In the genomic region with DNA sequence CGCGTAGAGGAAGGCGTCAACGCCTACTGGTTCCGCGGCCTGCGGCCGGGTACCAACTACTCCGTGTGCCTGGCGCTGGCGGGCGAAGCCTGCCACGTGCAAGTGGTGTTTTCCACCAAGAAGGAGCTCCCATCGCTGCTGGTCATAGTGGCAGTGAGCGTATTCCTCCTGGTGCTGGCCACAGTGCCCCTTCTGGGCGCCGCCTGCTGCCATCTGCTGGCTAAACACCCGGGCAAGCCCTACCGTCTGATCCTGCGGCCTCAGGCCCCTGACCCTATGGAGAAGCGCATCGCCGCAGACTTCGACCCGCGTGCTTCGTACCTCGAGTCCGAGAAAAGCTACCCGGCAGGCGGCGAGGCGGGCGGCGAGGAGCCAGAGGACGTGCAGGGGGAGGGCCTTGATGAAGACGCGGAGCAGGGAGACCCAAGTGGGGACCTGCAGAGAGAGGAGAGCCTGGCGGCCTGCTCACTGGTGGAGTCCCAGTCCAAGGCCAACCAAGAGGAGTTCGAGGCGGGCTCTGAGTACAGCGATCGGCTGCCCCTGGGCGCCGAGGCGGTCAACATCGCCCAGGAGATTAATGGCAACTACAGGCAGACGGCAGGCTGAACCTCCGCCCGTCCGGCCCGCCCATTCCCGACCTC, we compare ENCODE assay signal across 10 cellular contexts. TPM values are rescaled to one million over a fixed set of nuclear protein-coding genes. Genes with fewer than 3 reads are reported as not detected.
DNase-seq lines count a peak whose midpoint lies in the region; ATAC-seq, FAIRE-seq and TF ChIP-seq lines count a peak whose summit lies in the region.
"Had no signal": no experiment of that assay in that cellular context is flagged by ENCODE, and none has a peak within 500 bp of the region (broad histone marks: within the 10 kb centered on the region; RNA-seq: fewer than 3 reads in every experiment).

No MANE protein-coding gene starts in this region.

- peak overlapping the region; percentile 63 for H3K27ac Mint-ChIP-seq in activated T-cell treated with anti-CD3 and anti-CD28 coated beads, Interleukin-2, amount 50 U/mL, for 24 hours
- H3K27ac Mint-ChIP-seq in activated naive CD8-positive, alpha-beta T cell treated with anti-CD3 and anti-CD28 coated beads for 36 hours = no peak overlapping the region

- no peak overlapping the region for H3K27ac ChIP-seq in keratinocyte (ENCODE audit: control insufficient read depth, insufficient read depth, low read length)
- H3K27ac ChIP-seq in tibial artery = no peak overlapping the region
- H3K27ac ChIP-seq: SK-N-MC had no signal

- FAIRE-seq in keratinocyte (lab: Jason Lieb, UNC) = no peak

- peaks cover 6% of the 10 kb centered on the region for H4K20me1 ChIP-seq in keratinocyte (ENCODE audit: control insufficient read depth, extremely low read depth, insufficient read depth, low read length)

- no peak overlapping the region for H3K4me3 ChIP-seq in keratinocyte (ENCODE audit: control insufficient read depth in 2 of 3, extremely low read depth in 1 of 3, insufficient read depth in 2 of 3, low read depth in 1 of 3, low read length in 3 of 3)
- H3K4me3 ChIP-seq in tibial artery = no peak overlapping the region
- H3K4me3 ChIP-seq: SK-N-MC had no signal

- no peaks in the 10 kb centered on the region for H3K79me2 ChIP-seq in keratinocyte (ENCODE audit: control insufficient read depth, insufficient read depth, low read length)

- intact Hi-C loops in tibial artery (cut with DNase I; ENCODE audit: low total_unique reads) = no loop called here

- H3K9me3 Mint-ChIP-seq in activated T-cell treated with anti-CD3 and anti-CD28 coated beads, Interleukin-2, amount 50 U/mL, for 24 hours = no peaks in the 10 kb centered on the region
- no peaks in the 10 kb centered on the region for H3K9me3 Mint-ChIP-seq in activated naive CD8-positive, alpha-beta T cell treated with anti-CD3 and anti-CD28 coated beads for 36 hours

- H3K9me3 ChIP-seq in keratinocyte (ENCODE audit: control insufficient read depth, low read depth, low read length) (no peaks in the 10 kb centered on the region), tibial artery (peaks cover 0 to 17% (median 5%) of the 10 kb centered on the region in 3 donors)

- no peak overlapping the region for H3K4me3 Mint-ChIP-seq in activated T-cell treated with anti-CD3 and anti-CD28 coated beads, Interleukin-2, amount 50 U/mL, for 24 hours
- peak overlapping the region; percentile 53 for H3K4me3 Mint-ChIP-seq in activated naive CD8-positive, alpha-beta T cell treated with anti-CD3 and anti-CD28 coated beads for 36 hours

- no peak overlapping the region for H3K9ac ChIP-seq in keratinocyte (ENCODE audit: control insufficient read depth, extremely low read depth, insufficient read depth, low read length)

- H3K27me3 Mint-ChIP-seq in activated T-cell treated with anti-CD3 and anti-CD28 coated beads, Interleukin-2, amount 50 U/mL, for 24 hours = peaks cover 93% of the 10 kb centered on the region
- H3K27me3 Mint-ChIP-seq in activated naive CD8-positive, alpha-beta T cell treated with anti-CD3 and anti-CD28 coated beads for 36 hours = peaks cover 98% of the 10 kb centered on the region

- H3K4me2 ChIP-seq in keratinocyte (ENCODE audit: control insufficient read depth, extremely low read depth, insufficient read depth, low read depth, low read length) = no peak overlapping the region

- H3K4me1 ChIP-seq in keratinocyte (ENCODE audit: control insufficient read depth, extremely low read depth, insufficient read depth, low read length) (peaks cover 7% of the 10 kb centered on the region), tibial artery (peaks cover 0 to 50% (median 34%) of the 10 kb centered on the region in 4 donors)

- H3K36me3 ChIP-seq in keratinocyte (ENCODE audit: control insufficient read depth in 2 of 2, extremely low read depth in 1 of 2, insufficient read depth in 2 of 2, low read length in 2 of 2) (no peaks in the 10 kb centered on the region), tibial artery (no peaks in the 10 kb centered on the region)

- peaks cover 44% of the 10 kb centered on the region for H3K4me1 Mint-ChIP-seq in activated T-cell treated with anti-CD3 and anti-CD28 coated beads, Interleukin-2, amount 50 U/mL, for 24 hours (ENCODE audit: low read depth)
- H3K4me1 Mint-ChIP-seq in activated naive CD8-positive, alpha-beta T cell treated with anti-CD3 and anti-CD28 coated beads for 36 hours = peaks cover 26% of the 10 kb centered on the region

- DNase-seq in activated T-cell treated with anti-CD3 and anti-CD28 coated beads, Interleukin-2, amount 50 U/mL, for 24 hours = peak; percentile 59
- DNase-seq in activated T-cell treated with anti-CD3 and anti-CD28 coated beads for 4 hours (no peak), keratinocyte (ENCODE audit: low read depth, low spot score) (no peak), tibial artery (peak; percentile 51 to 69), SIG-M5 (lab: John Stamatoyannopoulos, UW) (no peak), NCI-H446 (lab: John Stamatoyannopoulos, UW) (no peak)
- peak; percentile 16 for DNase-seq in activated naive CD8-positive, alpha-beta T cell treated with anti-CD3 and anti-CD28 coated beads for 36 hours

- TF ChIP-seq CTCF in keratinocyte (optimal IDR thresholded peaks at IDR 0.05 in 1 of 3, IDR thresholded peaks at IDR 0.05 in 1 of 3, conservative IDR thresholded peaks at IDR 0.05 in 1 of 3; ENCODE audit: extremely low read depth in 1 of 3, insufficient read depth in 2 of 3, low read length in 3 of 3) (peak; percentile 18 to 74 (median 56)), tibial artery (IDR thresholded peaks at IDR 0.05) (peak; percentile 24 to 46)

- H3K27me3 ChIP-seq in keratinocyte (ENCODE audit: control insufficient read depth, extremely low read depth, insufficient read depth, low read length) (peaks cover 94% of the 10 kb centered on the region), tibial artery (peaks cover 0 to 91% of the 10 kb centered on the region in 2 donors)

- no peak for ATAC-seq in GM19023 (IDR thresholded peaks at IDR 0.05; ENCODE audit: unreplicated experiment)

- dilution Hi-C loops in keratinocyte (cut with MboI; ENCODE audit: extremely low pct_ligation_motif_present, low sequenced_read_pairs) = no loop called here

- H3K9me1 ChIP-seq in keratinocyte (ENCODE audit: control insufficient read depth, extremely low read depth, insufficient read depth, low read length) = no peaks in the 10 kb centered on the region

- no peaks in the 10 kb centered on the region for H3K36me3 Mint-ChIP-seq in activated T-cell treated with anti-CD3 and anti-CD28 coated beads, Interleukin-2, amount 50 U/mL, for 24 hours (ENCODE audit: low read depth)
- no peaks in the 10 kb centered on the region for H3K36me3 Mint-ChIP-seq in activated naive CD8-positive, alpha-beta T cell treated with anti-CD3 and anti-CD28 coated beads for 36 hours

- no peak overlapping the region for H2AFZ ChIP-seq in keratinocyte (ENCODE audit: control insufficient read depth, low read length)

RNA-seq across cellular contexts. Expression of a gene that starts 4.1 kb away (rescaled TPM):
- total RNA-seq in activated naive CD8-positive, alpha-beta T cell treated with anti-CD3 and anti-CD28 coated beads for 36 hours = not detected
- polyA plus RNA-seq in keratinocyte = not detected in 3 replicates
- not detected for polyA plus RNA-seq in keratinocyte (2011; ENCODE audit: low read depth)
- polyA plus RNA-seq in keratinocyte (2011; cell fraction: cytosol; rRNA removed) = not detected in 2 replicates
- 0.03 TPM in 1 of 2 replicates, not detected in the other for polyA plus RNA-seq in keratinocyte (2011; cell fraction: nucleus; rRNA removed)
- not detected in 2 replicates for polyA plus RNA-seq in keratinocyte (2012; ENCODE audit: low replicate concordance)
- polyA minus RNA-seq in keratinocyte = not detected in 3 replicates
- not detected for polyA minus RNA-seq in keratinocyte (2011; cell fraction: cytosol; rRNA and poly(A)+ RNA removed)
- not detected in 2 replicates for polyA minus RNA-seq in keratinocyte (2011; cell fraction: nucleus; rRNA and poly(A)+ RNA removed)
- total RNA-seq: mononuclear cell had no signal

RNA-seq across cellular contexts. Expression of a gene that starts 39.0 kb away (rescaled TPM):
- total RNA-seq in activated naive CD8-positive, alpha-beta T cell treated with anti-CD3 and anti-CD28 coated beads for 36 hours = not detected
- not detected in 3 replicates for polyA plus RNA-seq in keratinocyte
- polyA plus RNA-seq in keratinocyte (2011; ENCODE audit: low read depth) = not detected
- polyA plus RNA-seq in keratinocyte (2011; cell fraction: cytosol; rRNA removed) = not detected in 2 replicates
- polyA plus RNA-seq in keratinocyte (2011; cell fraction: nucleus; rRNA removed) = not detected in 2 replicates
- polyA plus RNA-seq in keratinocyte (2012; ENCODE audit: low replicate concordance) = not detected in 2 replicates
- polyA minus RNA-seq in keratinocyte = not detected in 3 replicates
- polyA minus RNA-seq in keratinocyte (2011; cell fraction: cytosol; rRNA and poly(A)+ RNA removed) = not detected
- not detected in 2 replicates for polyA minus RNA-seq in keratinocyte (2011; cell fraction: nucleus; rRNA and poly(A)+ RNA removed)
- total RNA-seq: mononuclear cell had no signal

RNA-seq across cellular contexts. Expression of a gene that starts 52.2 kb away (rescaled TPM):
- total RNA-seq in activated naive CD8-positive, alpha-beta T cell treated with anti-CD3 and anti-CD28 coated beads for 36 hours = not detected
- polyA plus RNA-seq in keratinocyte = not detected in 3 replicates
- not detected for polyA plus RNA-seq in keratinocyte (2011; ENCODE audit: low read depth)
- polyA plus RNA-seq in keratinocyte (2011; cell fraction: cytosol; rRNA removed) = not detected in 2 replicates
- polyA plus RNA-seq in keratinocyte (2011; cell fraction: nucleus; rRNA removed) = not detected in 2 replicates
- polyA plus RNA-seq in keratinocyte (2012; ENCODE audit: low replicate concordance) = 0.21 TPM in 1 of 2 replicates, not detected in the other
- polyA minus RNA-seq in keratinocyte = not detected in 3 replicates
- polyA minus RNA-seq in keratinocyte (2011; cell fraction: cytosol; rRNA and poly(A)+ RNA removed) = not detected
- polyA minus RNA-seq in keratinocyte (2011; cell fraction: nucleus; rRNA and poly(A)+ RNA removed) = not detected in 2 replicates
- total RNA-seq: mononuclear cell had no signal

Comparison
In these comparisons a context has a peak if more than half of its experiments do, and no peak if none do; other contexts are left out.
1. DNase-seq: peak in activated T-cell treated with anti-CD3 and anti-CD28 coated beads, Interleukin-2, amount 50 U/mL, for 24 hours (single experiment), activated naive CD8-positive, alpha-beta T cell treated with anti-CD3 and anti-CD28 coated beads for 36 hours (single experiment) and tibial artery (2 of 2); none in activated T-cell treated with anti-CD3 and anti-CD28 coated beads for 4 hours (single experiment), keratinocyte (single experiment), SIG-M5 (single experiment) and NCI-H446 (0 of 2).